16 cellular contexts compared by ENCODE assay signal in genomic region chr12:25970082-25970481, GRCh38. TPM values are rescaled to one million over a fixed set of nuclear protein-coding genes. Genes with fewer than 3 reads are reported as not detected.
DNase-seq lines count a peak whose midpoint lies in the region; ATAC-seq and TF ChIP-seq lines count a peak whose summit lies in the region.
"Had no signal": no experiment of that assay in that cellular context is flagged by ENCODE, and none has a peak within 500 bp of the region (broad histone marks: within the 10 kb centered on the region; RNA-seq: fewer than 3 reads in every experiment).

No MANE protein-coding gene starts in this region.

- CTCF ChIA-PET in SK-N-SH (lab: Yijun Ruan, JAX) = interaction anchor here (0.5 to 1.1 kb wide), 2 partner anchors 11 to 396 kb away, joined by 3 read pairs; no protein-coding TSS in a partner anchor

- H3K27ac ChIP-seq in SK-N-SH (ENCODE audit: low read depth in 2 of 2, low read length in 1 of 2) (peak overlapping the region in 1 of 2 experiments; percentile 27; a peak in 3 of 4 replicates), VCaP (peak overlapping the region; percentile 96), foreskin keratinocyte (no peak overlapping the region)
- H3K27ac ChIP-seq: RWPE1, SJCRH30 had no signal

- H3K4me2 ChIP-seq in SK-N-SH = peak overlapping the region; percentile 21

- H3K4me1 Mint-ChIP-seq in glutamatergic neuron (ENCODE audit: low read depth, unreplicated experiment) = peaks cover 20% of the 10 kb centered on the region

- TF ChIP-seq CTCF in SK-N-SH (IDR thresholded peaks at IDR 0.05) (no peak), VCaP (conservative IDR thresholded peaks at IDR 0.05) (no peak), glutamatergic neuron (IDR thresholded peaks at IDR 0.05; ENCODE audit: partially characterized antibody, unreplicated experiment) (no peak), foreskin keratinocyte (conservative IDR thresholded peaks at IDR 0.05) (no peak)

- DNase-seq in SK-N-SH (no peak), glutamatergic neuron (no peak), DMS114 treated with DMSO at 0.1 percent for 48 hours (lab: John Stamatoyannopoulos, UW; ENCODE audit: unreplicated experiment) (no peak), GF-D8 (lab: John Stamatoyannopoulos, UW) (no peak), retina (no peak), foreskin keratinocyte (no peak)
- DNase-seq: CD8-positive, alpha-beta T cell; DND-41; Kasumi-1; NCI-H1930; NCI-H69; SJCRH30 had no signal

- H4K20me1 ChIP-seq in SK-N-SH (ENCODE audit: insufficient read depth) = peaks cover 97% of the 10 kb centered on the region

- H3K36me3 Mint-ChIP-seq in glutamatergic neuron (ENCODE audit: unreplicated experiment) = peaks cover 5% of the 10 kb centered on the region
- H3K36me3 Mint-ChIP-seq: CD8-positive, alpha-beta T cell had no signal

- no peak overlapping the region for H3K9ac ChIP-seq in SK-N-SH

- no peaks in the 10 kb centered on the region for H3K27me3 ChIP-seq in SK-N-SH (ENCODE audit: insufficient read depth)
- no peaks in the 10 kb centered on the region for H3K27me3 ChIP-seq in foreskin keratinocyte
- H3K27me3 ChIP-seq: SJCRH30 had no signal

- peaks cover 7% of the 10 kb centered on the region for H3F3A ChIP-seq in SK-N-SH (replicated peaks; ENCODE audit: insufficient read depth)

- H3K9me2 ChIP-seq in SK-N-SH = no peaks in the 10 kb centered on the region

- H3K27me3 Mint-ChIP-seq in glutamatergic neuron (ENCODE audit: unreplicated experiment) = no peaks in the 10 kb centered on the region

- ATAC-seq in SK-N-SH treated with all-trans-retinoic acid at 6 μM for 48 hours (no peak), foreskin keratinocyte (no peak)
- ATAC-seq: CD8-positive, alpha-beta T cell had no signal

- H3K9me3 ChIP-seq in SK-N-SH = no peaks in the 10 kb centered on the region
- H3K9me3 ChIP-seq: SJCRH30 had no signal

- peaks cover 0 to 18% of the 10 kb centered on the region in 2 experiments; a peak in 2 of 4 replicates for H3K4me1 ChIP-seq in SK-N-SH (ENCODE audit: control insufficient read depth in 1 of 2, insufficient read depth in 2 of 2, low read depth in 1 of 2, low read length in 1 of 2)
- no peaks in the 10 kb centered on the region for H3K4me1 ChIP-seq in foreskin keratinocyte
- H3K4me1 ChIP-seq: SJCRH30 had no signal

- TF ChIP-seq RAD21 in SK-N-SH (IDR thresholded peaks at IDR 0.05; ENCODE audit: low read length) = no peak

- H3K4me3 Mint-ChIP-seq in glutamatergic neuron (ENCODE audit: unreplicated experiment) = peak overlapping the region; percentile 3
- H3K4me3 Mint-ChIP-seq: CD8-positive, alpha-beta T cell had no signal

- H3K9me3 Mint-ChIP-seq in glutamatergic neuron (ENCODE audit: unreplicated experiment) = peaks cover 5% of the 10 kb centered on the region
- H3K9me3 Mint-ChIP-seq: CD8-positive, alpha-beta T cell had no signal

- TF ChIP-seq EP300 in SK-N-SH (IDR thresholded peaks at IDR 0.05; ENCODE audit: borderline replicate concordance in 1 of 2, low read depth in 1 of 2, low read length in 1 of 2) = no peak

- no peak overlapping the region for H3K27ac Mint-ChIP-seq in glutamatergic neuron (ENCODE audit: unreplicated experiment)
- H3K27ac Mint-ChIP-seq: CD8-positive, alpha-beta T cell; IgD-negative memory B cell had no signal

- H3K36me3 ChIP-seq in SK-N-SH (replicated peaks in 1 of 2; ENCODE audit: control insufficient read depth in 1 of 2, insufficient read depth in 2 of 2, low read length in 1 of 2) = peaks cover 0 to 7% of the 10 kb centered on the region in 2 experiments
- H3K36me3 ChIP-seq: SJCRH30 had no signal

- 55% methylated on average over 5 of the region's 5 CpGs for WGBS in SK-N-SH (ENCODE audit: low lambda C conversion rate)

- H2AFZ ChIP-seq in SK-N-SH (ENCODE audit: low read depth) = no peak overlapping the region

- peaks cover 100% of the 10 kb centered on the region for H3K79me2 ChIP-seq in SK-N-SH (ENCODE audit: insufficient read depth)

- POLR2A ChIA-PET in SK-N-SH (lab: Yijun Ruan, JAX) = no interaction called here

- H3K4me3 ChIP-seq in SK-N-SH (ENCODE audit: low read depth in 2 of 2, low read length in 1 of 2) = no peak overlapping the region
- H3K4me3 ChIP-seq: SJCRH30 had no signal

TF ChIP-seq in SK-N-SH, 30 proteins besides CTCF, POLR2A, EP300 and RAD21:
- TF ChIP-seq RXRA (IDR thresholded peaks at IDR 0.05; ENCODE audit: borderline replicate concordance, low read depth) = no peak
- TF ChIP-seq TEAD4 (IDR thresholded peaks at IDR 0.05; ENCODE audit: borderline replicate concordance, insufficient read depth) = no peak
- TF ChIP-seq RCOR1 (IDR thresholded peaks at IDR 0.05; ENCODE audit: low read length) = no peak
- peak; percentile 19; the same call in 1 of the 2 replicates for TF ChIP-seq PBX3 (IDR thresholded peaks at IDR 0.05)

TF ChIP-seq in SK-N-SH treated with all-trans-retinoic acid at 6 μM for 48 hours, 23 proteins besides CTCF, POLR2A, EP300 and RAD21:
- TF ChIP-seq TOX (CRISPR knock-in tag; IDR thresholded peaks at IDR 0.05; ENCODE audit: borderline replicate concordance) (no peak), ISL1 (CRISPR knock-in tag; IDR thresholded peaks at IDR 0.05) (no peak)

RNA-seq across cellular contexts. Expression of gene RASSF8, which starts 11.6 kb away (rescaled TPM):
- polyA plus RNA-seq in SK-N-SH (2012; rRNA removed) (15.3 and 17.9 TPM in 2 replicates), foreskin keratinocyte (2.2 and 2.5 TPM in 2 replicates)
- polyA plus RNA-seq in SK-N-SH (2012; cell fraction: cytosol; rRNA removed) = 19.2 and 21.4 TPM in 2 replicates
- 9.0 and 17.8 TPM in 2 replicates for polyA plus RNA-seq in SK-N-SH (2012; cell fraction: nucleus; rRNA removed)
- total RNA-seq in glutamatergic neuron (ENCODE audit: unreplicated experiment) (41.3 TPM), foreskin keratinocyte (15.6 and 17.1 TPM in 2 replicates)
- polyA plus RNA-seq: IgD-negative memory B cell had no signal
